In the genomic region with DNA sequence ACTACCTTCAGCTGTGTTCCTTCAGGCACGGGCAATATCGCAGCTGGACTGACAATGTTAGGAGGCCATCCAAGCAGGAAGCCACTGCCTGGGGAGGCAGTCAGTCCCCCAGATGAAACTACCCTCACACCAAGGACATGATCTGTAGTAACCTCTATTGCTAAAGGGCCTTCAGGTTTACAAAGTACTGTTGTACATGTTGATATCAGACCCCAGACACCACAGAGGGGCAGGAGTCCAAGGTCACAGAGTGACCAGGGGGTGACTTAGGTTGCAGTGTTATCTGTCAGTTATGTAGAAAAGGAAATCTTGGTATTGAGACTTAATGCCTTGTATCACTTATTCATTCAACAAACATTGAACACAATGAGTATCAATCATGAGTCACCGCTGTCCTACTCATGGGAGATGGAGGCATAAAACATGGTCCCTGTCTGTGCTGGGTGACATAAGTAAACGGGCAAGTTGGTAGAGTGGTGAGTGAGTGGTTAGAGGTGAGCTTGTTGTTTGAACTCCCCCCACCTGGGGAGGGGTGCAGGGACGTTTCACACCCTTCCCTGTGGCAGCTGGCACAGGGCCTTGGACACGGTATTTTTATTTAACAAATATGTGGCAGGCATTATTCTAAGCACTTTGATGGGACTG, we compare ENCODE assay signal across 1 cellular context.
A peak's percentile ranks its signal among the peaks of the same experiment; 100 is the strongest.
TF ChIP-seq lines count a peak whose summit lies in the region.

No MANE protein-coding gene starts in this region.

TF ChIP-seq in HepG2, 621 proteins besides CTCF, POLR2A, EP300 and RAD21 (continued from another document and continues in another):
- TF ChIP-seq IRX3 (CRISPR knock-in tag; IDR thresholded peaks at IDR 0.05; ENCODE audit: borderline replicate concordance, low read depth) = no peak
- no peak for TF ChIP-seq NFATC3 (CRISPR knock-in tag; IDR thresholded peaks at IDR 0.05)
- TF ChIP-seq DRAP1 (CRISPR knock-in tag; IDR thresholded peaks at IDR 0.05) = 0 out of 2 replicates have a peak, but pooled peaks have one; percentile 33
- TF ChIP-seq NFE2L2 (IDR thresholded peaks at IDR 0.05; ENCODE audit: low read length) = no peak
- no peak for TF ChIP-seq NFE2L1 (CRISPR knock-in tag; IDR thresholded peaks at IDR 0.05; ENCODE audit: borderline replicate concordance)
- no peak for TF ChIP-seq ZIK1 (CRISPR knock-in tag; IDR thresholded peaks at IDR 0.05; ENCODE audit: borderline replicate concordance, low read depth)
- TF ChIP-seq MZF1 (CRISPR knock-in tag; IDR thresholded peaks at IDR 0.05; ENCODE audit: borderline replicate concordance) = no peak
- TF ChIP-seq, protein P1, sequence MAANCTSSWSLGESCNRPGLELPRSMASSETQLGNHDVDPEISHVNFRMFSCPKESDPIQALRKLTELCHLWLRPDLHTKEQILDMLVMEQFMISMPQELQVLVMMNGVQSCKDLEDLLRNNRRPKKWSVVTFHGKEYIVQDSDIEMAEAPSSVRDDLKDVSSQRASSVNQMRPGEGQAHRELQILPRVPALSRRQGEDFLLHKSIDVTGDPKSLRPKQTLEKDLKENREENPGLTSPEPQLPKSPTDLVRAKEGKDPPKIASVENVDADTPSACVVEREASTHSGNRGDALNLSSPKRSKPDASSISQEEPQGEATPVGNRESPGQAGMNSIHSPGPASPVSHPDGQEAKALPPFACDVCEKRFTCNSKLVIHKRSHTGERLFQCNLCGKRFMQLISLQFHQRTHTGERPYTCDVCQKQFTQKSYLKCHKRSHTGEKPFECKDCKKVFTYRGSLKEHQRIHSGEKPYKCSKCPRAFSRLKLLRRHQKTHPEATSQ (CRISPR knock-in tag; IDR thresholded peaks at IDR 0.05; ENCODE audit: borderline replicate concordance) = 0 out of 2 replicates have a peak, but pooled peaks have one; percentile 50
- no peak for TF ChIP-seq PAF1 (CRISPR knock-in tag; IDR thresholded peaks at IDR 0.05)
- TF ChIP-seq THYN1 (CRISPR knock-in tag; IDR thresholded peaks at IDR 0.05; ENCODE audit: borderline replicate concordance, low read depth) = no peak
- no peak for TF ChIP-seq FOXA1 (IDR thresholded peaks at IDR 0.05)
- TF ChIP-seq FOXA1 (CRISPR knock-in tag; IDR thresholded peaks at IDR 0.05) = peak; percentile 82; the same call in 1 of the 2 replicates
- TF ChIP-seq TBX3 (IDR thresholded peaks at IDR 0.05; ENCODE audit: borderline replicate concordance) = no peak
- no peak for TF ChIP-seq SRSF1 (optimal IDR thresholded peaks at IDR 0.05; ENCODE audit: low read depth, low read length)
- TF ChIP-seq SOX13 (IDR thresholded peaks at IDR 0.05) = no peak
- TF ChIP-seq SOX13 (CRISPR knock-in tag; conservative IDR thresholded peaks at IDR 0.05 in 1 of 2, IDR thresholded peaks at IDR 0.05 in 1 of 2) = peak in 1 of 2 experiments; percentile 81; a peak in 2 of 4 replicates
- no peak for TF ChIP-seq ZNF724P (CRISPR knock-in tag; IDR thresholded peaks at IDR 0.05; ENCODE audit: borderline replicate concordance)
- peak; percentile 63 for TF ChIP-seq CEBPG (CRISPR knock-in tag; IDR thresholded peaks at IDR 0.05)
- no peak for TF ChIP-seq ZNF34 (CRISPR knock-in tag; IDR thresholded peaks at IDR 0.05; ENCODE audit: borderline replicate concordance)
- TF ChIP-seq ZNF709 (CRISPR knock-in tag; IDR thresholded peaks at IDR 0.05) = no peak
- no peak for TF ChIP-seq MIXL1 (CRISPR knock-in tag; IDR thresholded peaks at IDR 0.05)
- no peak for TF ChIP-seq AHDC1 (CRISPR knock-in tag; IDR thresholded peaks at IDR 0.05; ENCODE audit: borderline replicate concordance)
- TF ChIP-seq SKIL (CRISPR knock-in tag; IDR thresholded peaks at IDR 0.05; ENCODE audit: borderline replicate concordance) = peak; percentile 74
- no peak for TF ChIP-seq SP140L (CRISPR knock-in tag; IDR thresholded peaks at IDR 0.05; ENCODE audit: borderline replicate concordance)
- TF ChIP-seq DR1 (CRISPR knock-in tag; IDR thresholded peaks at IDR 0.05) = no peak
- no peak for TF ChIP-seq CREB3 (CRISPR knock-in tag; IDR thresholded peaks at IDR 0.05)
- TF ChIP-seq ETV6 (CRISPR knock-in tag; conservative IDR thresholded peaks at IDR 0.05) = no peak
- no peak for TF ChIP-seq HOXA7 (CRISPR knock-in tag; IDR thresholded peaks at IDR 0.05)
- TF ChIP-seq NR2F2 (IDR thresholded peaks at IDR 0.05; ENCODE audit: borderline replicate concordance, low read depth) = peak; percentile 54; the same call in 1 of the 2 replicates
- TF ChIP-seq ZNF567 (CRISPR knock-in tag; IDR thresholded peaks at IDR 0.05; ENCODE audit: borderline replicate concordance) = no peak
- no peak for TF ChIP-seq ZNF124 (CRISPR knock-in tag; IDR thresholded peaks at IDR 0.05)
- no peak for TF ChIP-seq ATRX (CRISPR knock-in tag; IDR thresholded peaks at IDR 0.05; ENCODE audit: borderline replicate concordance)
- TF ChIP-seq ZNF577 (CRISPR knock-in tag; IDR thresholded peaks at IDR 0.05; ENCODE audit: borderline replicate concordance, low read depth) = no peak
- TF ChIP-seq ESRRA (CRISPR knock-in tag; IDR thresholded peaks at IDR 0.05; ENCODE audit: low read depth) = peak; percentile 88
- TF ChIP-seq ZNF713 (CRISPR knock-in tag; IDR thresholded peaks at IDR 0.05) = no peak
- TF ChIP-seq, protein P2, sequence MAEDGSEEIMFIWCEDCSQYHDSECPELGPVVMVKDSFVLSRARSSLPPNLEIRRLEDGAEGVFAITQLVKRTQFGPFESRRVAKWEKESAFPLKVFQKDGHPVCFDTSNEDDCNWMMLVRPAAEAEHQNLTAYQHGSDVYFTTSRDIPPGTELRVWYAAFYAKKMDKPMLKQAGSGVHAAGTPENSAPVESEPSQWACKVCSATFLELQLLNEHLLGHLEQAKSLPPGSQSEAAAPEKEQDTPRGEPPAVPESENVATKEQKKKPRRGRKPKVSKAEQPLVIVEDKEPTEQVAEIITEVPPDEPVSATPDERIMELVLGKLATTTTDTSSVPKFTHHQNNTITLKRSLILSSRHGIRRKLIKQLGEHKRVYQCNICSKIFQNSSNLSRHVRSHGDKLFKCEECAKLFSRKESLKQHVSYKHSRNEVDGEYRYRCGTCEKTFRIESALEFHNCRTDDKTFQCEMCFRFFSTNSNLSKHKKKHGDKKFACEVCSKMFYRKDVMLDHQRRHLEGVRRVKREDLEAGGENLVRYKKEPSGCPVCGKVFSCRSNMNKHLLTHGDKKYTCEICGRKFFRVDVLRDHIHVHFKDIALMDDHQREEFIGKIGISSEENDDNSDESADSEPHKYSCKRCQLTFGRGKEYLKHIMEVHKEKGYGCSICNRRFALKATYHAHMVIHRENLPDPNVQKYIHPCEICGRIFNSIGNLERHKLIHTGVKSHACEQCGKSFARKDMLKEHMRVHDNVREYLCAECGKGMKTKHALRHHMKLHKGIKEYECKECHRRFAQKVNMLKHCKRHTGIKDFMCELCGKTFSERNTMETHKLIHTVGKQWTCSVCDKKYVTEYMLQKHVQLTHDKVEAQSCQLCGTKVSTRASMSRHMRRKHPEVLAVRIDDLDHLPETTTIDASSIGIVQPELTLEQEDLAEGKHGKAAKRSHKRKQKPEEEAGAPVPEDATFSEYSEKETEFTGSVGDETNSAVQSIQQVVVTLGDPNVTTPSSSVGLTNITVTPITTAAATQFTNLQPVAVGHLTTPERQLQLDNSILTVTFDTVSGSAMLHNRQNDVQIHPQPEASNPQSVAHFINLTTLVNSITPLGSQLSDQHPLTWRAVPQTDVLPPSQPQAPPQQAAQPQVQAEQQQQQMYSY (CRISPR knock-in tag; IDR thresholded peaks at IDR 0.05) = no peak
- TF ChIP-seq BCL6 (CRISPR knock-in tag; IDR thresholded peaks at IDR 0.05) = peak; percentile 88
- TF ChIP-seq CAMTA2 (CRISPR knock-in tag; IDR thresholded peaks at IDR 0.05; ENCODE audit: borderline replicate concordance) = no peak
- TF ChIP-seq HNRNPH1 (optimal IDR thresholded peaks at IDR 0.05; ENCODE audit: low read depth, low read length) = no peak
- TF ChIP-seq, protein P3, sequence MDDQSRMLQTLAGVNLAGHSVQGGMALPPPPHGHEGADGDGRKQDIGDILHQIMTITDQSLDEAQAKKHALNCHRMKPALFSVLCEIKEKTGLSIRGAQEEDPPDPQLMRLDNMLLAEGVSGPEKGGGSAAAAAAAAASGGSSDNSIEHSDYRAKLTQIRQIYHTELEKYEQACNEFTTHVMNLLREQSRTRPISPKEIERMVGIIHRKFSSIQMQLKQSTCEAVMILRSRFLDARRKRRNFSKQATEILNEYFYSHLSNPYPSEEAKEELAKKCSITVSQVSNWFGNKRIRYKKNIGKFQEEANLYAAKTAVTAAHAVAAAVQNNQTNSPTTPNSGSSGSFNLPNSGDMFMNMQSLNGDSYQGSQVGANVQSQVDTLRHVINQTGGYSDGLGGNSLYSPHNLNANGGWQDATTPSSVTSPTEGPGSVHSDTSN (CRISPR knock-in tag; IDR thresholded peaks at IDR 0.05; ENCODE audit: borderline replicate concordance) = no peak
- TF ChIP-seq HMG20B (CRISPR knock-in tag; conservative IDR thresholded peaks at IDR 0.05) = no peak
- no peak for TF ChIP-seq ZNF775 (CRISPR knock-in tag; IDR thresholded peaks at IDR 0.05; ENCODE audit: borderline replicate concordance)
- peak; percentile 72 for TF ChIP-seq SOX5 (CRISPR knock-in tag; IDR thresholded peaks at IDR 0.05; ENCODE audit: borderline replicate concordance)
- TF ChIP-seq HMG20A (CRISPR knock-in tag; IDR thresholded peaks at IDR 0.05; ENCODE audit: borderline replicate concordance) = no peak; the same call in 1 of the 2 replicates
- TF ChIP-seq, protein P4, sequence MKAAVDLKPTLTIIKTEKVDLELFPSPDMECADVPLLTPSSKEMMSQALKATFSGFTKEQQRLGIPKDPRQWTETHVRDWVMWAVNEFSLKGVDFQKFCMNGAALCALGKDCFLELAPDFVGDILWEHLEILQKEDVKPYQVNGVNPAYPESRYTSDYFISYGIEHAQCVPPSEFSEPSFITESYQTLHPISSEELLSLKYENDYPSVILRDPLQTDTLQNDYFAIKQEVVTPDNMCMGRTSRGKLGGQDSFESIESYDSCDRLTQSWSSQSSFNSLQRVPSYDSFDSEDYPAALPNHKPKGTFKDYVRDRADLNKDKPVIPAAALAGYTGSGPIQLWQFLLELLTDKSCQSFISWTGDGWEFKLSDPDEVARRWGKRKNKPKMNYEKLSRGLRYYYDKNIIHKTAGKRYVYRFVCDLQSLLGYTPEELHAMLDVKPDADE (CRISPR knock-in tag; IDR thresholded peaks at IDR 0.05) = no peak
- peak; percentile 62 for TF ChIP-seq TEAD3 (CRISPR knock-in tag; optimal IDR thresholded peaks at IDR 0.05; ENCODE audit: borderline replicate concordance)
- TF ChIP-seq MXD4 (CRISPR knock-in tag; IDR thresholded peaks at IDR 0.05) = no peak
- peak; percentile 54; the same call in 1 of the 2 replicates for TF ChIP-seq KDM6A (CRISPR knock-in tag; IDR thresholded peaks at IDR 0.05; ENCODE audit: low read depth)
